In the genomic region with DNA sequence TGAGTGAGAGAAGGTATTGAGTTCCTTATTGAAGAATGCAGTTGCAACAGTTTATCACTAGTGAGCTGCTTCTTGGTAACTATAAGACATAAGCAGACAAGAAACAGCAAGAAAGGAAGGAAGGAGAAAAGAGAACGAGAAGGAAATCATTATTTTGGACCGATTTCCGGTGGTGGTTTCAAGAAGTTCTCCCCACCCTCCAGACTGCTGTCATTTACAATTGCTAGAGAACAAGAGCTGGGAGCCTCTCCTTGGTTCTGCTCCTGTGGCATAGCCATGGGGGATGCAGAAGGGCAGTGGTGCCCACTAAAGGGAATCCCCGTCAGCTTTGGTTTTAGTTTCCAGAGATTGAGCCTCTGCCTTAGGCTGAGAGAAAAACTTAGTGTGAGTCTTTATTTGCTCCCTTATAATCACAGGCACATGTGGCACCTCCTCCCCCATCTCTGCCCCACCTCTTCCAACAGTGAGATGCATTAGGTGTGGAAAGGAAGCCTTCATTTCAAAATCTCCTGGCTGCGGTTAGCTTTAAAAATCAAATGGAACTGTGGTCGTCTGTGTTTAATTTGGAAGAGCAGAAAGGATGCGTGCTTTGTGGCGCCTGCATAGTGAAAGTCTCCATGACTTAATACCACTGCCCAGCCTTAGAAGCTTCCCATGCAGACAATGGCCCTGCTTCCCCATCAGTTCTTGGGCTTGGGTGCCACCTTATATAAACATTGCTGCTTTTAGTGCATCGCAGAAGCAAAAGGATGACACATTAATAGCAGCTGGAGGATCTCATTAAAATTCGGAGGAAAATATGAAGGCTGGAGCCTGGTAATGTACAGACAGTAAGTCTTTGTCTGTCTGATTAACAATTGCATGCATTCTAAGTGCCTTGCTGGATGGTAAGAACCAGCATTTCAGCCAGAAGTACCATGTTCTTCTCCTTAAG, we compare ENCODE assay signal across 9 cellular contexts. TPM values are rescaled to one million over a fixed set of nuclear protein-coding genes. Genes with fewer than 3 reads are reported as not detected.
DNase-seq lines count a peak whose midpoint lies in the region; ATAC-seq and TF ChIP-seq lines count a peak whose summit lies in the region.
"Had no signal": no experiment of that assay in that cellular context is flagged by ENCODE, and none has a peak within 500 bp of the region (broad histone marks: within the 10 kb centered on the region; RNA-seq: fewer than 3 reads in every experiment).

No MANE protein-coding gene starts in this region.

- no peak overlapping the region for H3K27ac ChIP-seq in neural progenitor cell

- ATAC-seq in GM18502 (IDR thresholded peaks at IDR 0.05; ENCODE audit: poor library complexity, unreplicated experiment) (peak; percentile 17), HG02571 (IDR thresholded peaks at IDR 0.05; ENCODE audit: unreplicated experiment) (peak; percentile 8), T-cell (replicated peaks in 1 of 4) (peak in 3 of 4 experiments; percentile 27 to 56 (median 38)), esophagus mucosa (no peak)
- ATAC-seq: Panc1 had no signal

- no peak overlapping the region for H2AFZ ChIP-seq in neural progenitor cell (replicated peaks)

- DNase-seq in T-cell (no peak), putamen (ENCODE audit: low spot score) (peak; percentile 72), neural progenitor cell (ENCODE audit: low spot score) (no peak), middle frontal gyrus (ENCODE audit: extremely low spot score, low spot score) (no peak)
- DNase-seq: mesendoderm had no signal

- no peaks in the 10 kb centered on the region for H3K36me3 ChIP-seq in neural progenitor cell

- CTCF ChIA-PET in T-cell (lab: Charles Lee): interaction anchor here (0.6 to 0.7 kb wide), 2 partner anchors 139 to 399 kb away, joined by 3 read pairs; no protein-coding TSS in a partner anchor

- peaks cover 24% of the 10 kb centered on the region for H3K4me1 ChIP-seq in neural progenitor cell

- no peak overlapping the region for H3K9ac ChIP-seq in neural progenitor cell

- POLR2A ChIA-PET in T-cell (lab: Charles Lee): interaction anchor here in 1 of 2 donors (0.6 kb wide), 1 partner anchor 365 kb away, joined by 3 read pairs; no protein-coding TSS in a partner anchor

- H3K4me3 Mint-ChIP-seq in T-cell (peak overlapping the region in 2 of 3 donors; percentile 8 to 46), neural progenitor cell (no peak overlapping the region)

- no peaks in the 10 kb centered on the region for H3K9me3 ChIP-seq in neural progenitor cell (ENCODE audit: low read depth)

- H3F3A ChIP-seq in neural progenitor cell (ENCODE audit: low read depth): no peaks in the 10 kb centered on the region

- no peaks in the 10 kb centered on the region for H3K27me3 ChIP-seq in neural progenitor cell

- TF ChIP-seq CTCF in neural progenitor cell (IDR thresholded peaks at IDR 0.05): no peak

- H3K36me3 Mint-ChIP-seq in T-cell (peaks cover 4% of the 10 kb centered on the region), neural progenitor cell (peaks cover 5% of the 10 kb centered on the region)

- H3K27ac Mint-ChIP-seq in T-cell (peak overlapping the region in 1 of 2 donors; percentile 12), neural progenitor cell (no peak overlapping the region)

- H3K4me2 ChIP-seq in neural progenitor cell: no peak overlapping the region

- no peak overlapping the region for H3K4me3 ChIP-seq in neural progenitor cell

- H3K4me1 Mint-ChIP-seq in T-cell (peaks cover 71 to 75% (median 74%) of the 10 kb centered on the region in 3 donors), neural progenitor cell (peaks cover 43% of the 10 kb centered on the region)

- no peaks in the 10 kb centered on the region for H4K20me1 ChIP-seq in neural progenitor cell (ENCODE audit: low read depth)

- H3K27me3 Mint-ChIP-seq in T-cell (no peaks in the 10 kb centered on the region), neural progenitor cell (ENCODE audit: insufficient read depth, low read depth) (peaks cover 6% of the 10 kb centered on the region)

- H3K9me3 Mint-ChIP-seq in T-cell (no peaks in the 10 kb centered on the region), neural progenitor cell (no peaks in the 10 kb centered on the region)

- H3K79me2 ChIP-seq in neural progenitor cell (ENCODE audit: low read depth): no peaks in the 10 kb centered on the region

RNA-seq across cellular contexts. Expression of a gene that starts 25.0 kb away (rescaled TPM):
- 10 to 100 TPM; 16.0 to 21.8 (median 17.9) TPM for total RNA-seq in T-cell
- total RNA-seq in neural progenitor cell (ENCODE audit: low replicate concordance): 2.9 and 3.3 TPM in 2 replicates
- total RNA-seq in esophagus mucosa: 7.0 TPM
